In the genomic region with DNA sequence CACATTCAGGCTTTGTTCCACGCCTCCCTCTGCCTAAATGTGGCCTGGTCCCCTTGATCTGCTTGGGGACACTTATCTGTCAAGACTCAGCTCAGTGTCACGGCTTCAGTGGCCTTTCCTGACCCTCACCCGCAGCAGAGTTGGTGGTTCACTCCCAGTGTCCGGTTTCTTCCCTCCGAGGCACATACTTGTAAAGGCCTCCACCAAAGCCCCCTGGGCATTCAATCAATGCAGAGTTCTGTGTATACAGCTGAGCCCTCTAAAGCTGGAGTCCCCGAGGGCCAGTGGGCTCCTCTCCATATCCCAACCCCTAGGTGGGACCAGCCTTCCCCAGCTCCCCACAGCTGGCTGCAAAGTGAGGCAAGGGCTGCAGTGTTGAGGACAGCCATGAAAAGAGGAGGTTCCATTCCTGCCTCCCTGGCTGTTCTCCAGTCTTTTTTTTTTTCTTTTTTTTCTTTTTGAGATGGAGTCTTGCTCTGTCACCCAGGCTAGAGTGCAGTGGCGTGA, we compare ENCODE assay signal across 26 cellular contexts.
"Had no signal": no experiment of that assay in that cellular context is flagged by ENCODE, and none has a peak within 500 bp of the region (broad histone marks: within the 10 kb centered on the region; RNA-seq: fewer than 3 reads in every experiment).

No MANE protein-coding gene starts in this region.

- H3K4me3 ChIP-seq: heart right ventricle, left lung, lower lobe of right lung, neural progenitor cell, ovary, right atrium auricular region, right lobe of liver, skin epidermis, stomach, testis, thyroid gland, transverse colon, upper lobe of right lung had no signal

- H3K27ac ChIP-seq: heart right ventricle, left lung, lower lobe of right lung, neural progenitor cell, ovary, right atrium auricular region, right lobe of liver, skin epidermis, stomach, testis, thyroid gland, transverse colon, upper lobe of right lung had no signal

- H3K9me3 ChIP-seq: lower lobe of right lung, ovary, right lobe of liver, testis, thyroid gland, transverse colon, upper lobe of right lung had no signal

- H3K4me2 ChIP-seq: neural progenitor cell had no signal

- DNase-seq: heart right ventricle; hypothalamus; immature natural killer cell; kidney; left colon; left lung; lower lobe of right lung; mammary epithelial cell; mesenchymal stem cell; naive thymus-derived CD8-positive, alpha-beta T cell; ovary; right lobe of liver; stimulated activated CD4-positive, alpha-beta T cell treated with anti-CD3 and anti-CD28 coated beads, Interleukin-12 subunit alpha, Interleukin-12 subunit beta, amount 100 ng/mL, for 4 hours; stimulated activated CD4-positive, alpha-beta T cell treated with anti-CD3 and anti-CD28 coated beads, Interleukin-15, amount 100 ng/mL, for 24 hours; stimulated activated CD4-positive, alpha-beta T cell treated with anti-CD3 and anti-CD28 coated beads, Interleukin-2, amount 100 ng/mL, for 24 hours; stimulated activated CD4-positive, alpha-beta T cell treated with anti-CD3 and anti-CD28 coated beads, Interleukin-4, amount 100 ng/mL, for 1 hour; stimulated activated naive B cell treated with anti-CD40 and anti-IgM and Interleukin-4, amounts not matched to agents 10 μg/mL and 1 μg/mL and 100 μg/mL, for 72 hours; stimulated activated naive CD8-positive, alpha-beta T cell treated with anti-CD3 and anti-CD28 coated beads, Interleukin-15, Interleukin-2, amounts not matched to agents 100 U/mL and 50 U/mL, for 24 hours; stomach; testis; thyroid gland; transverse colon; upper lobe of right lung had no signal

- H3K9ac ChIP-seq: neural progenitor cell had no signal

- H3K36me3 ChIP-seq: heart right ventricle, left lung, lower lobe of right lung, neural progenitor cell, ovary, right atrium auricular region, right lobe of liver, stomach, thyroid gland, transverse colon, upper lobe of right lung had no signal

- H2AFZ ChIP-seq: neural progenitor cell had no signal

- H3K27me3 ChIP-seq: heart right ventricle, neural progenitor cell, ovary, right atrium auricular region, right lobe of liver, stomach, testis, thyroid gland, transverse colon, upper lobe of right lung had no signal

- H3K4me1 ChIP-seq: heart right ventricle, left lung, lower lobe of right lung, right atrium auricular region, right lobe of liver, stomach, testis, thyroid gland, transverse colon, upper lobe of right lung had no signal

- ATAC-seq: left colon; left lung; lower lobe of right lung; naive thymus-derived CD8-positive, alpha-beta T cell; right lobe of liver; stimulated activated naive B cell treated with anti-CD40 and anti-IgM and Interleukin-4, amounts not matched to agents 10 μg/mL and 1 μg/mL and 100 μg/mL, for 72 hours; stimulated activated naive CD8-positive, alpha-beta T cell treated with anti-CD3 and anti-CD28 coated beads, Interleukin-15, Interleukin-2, amounts not matched to agents 100 U/mL and 50 U/mL, for 24 hours; upper lobe of right lung had no signal
